Comparison of ENCODE assay signal across 1 cellular context in genomic region chr19:51339687-51340656, GRCh38.
TF ChIP-seq lines count a peak whose summit lies in the region.

No MANE protein-coding gene starts in this region.

TF ChIP-seq in K562, 482 proteins besides CTCF, POLR2A, EP300 and RAD21 (continued from another document and continues in another):
- TF ChIP-seq KLF13 (tag; IDR thresholded peaks at IDR 0.05; ENCODE audit: borderline replicate concordance, low read depth): no peak
- no peak for TF ChIP-seq TCF3 (CRISPR knock-in tag; IDR thresholded peaks at IDR 0.05)
- no peak for TF ChIP-seq ZNF830 (CRISPR knock-in tag; IDR thresholded peaks at IDR 0.05)
- TF ChIP-seq ZC3H4 (CRISPR knock-in tag; IDR thresholded peaks at IDR 0.05; ENCODE audit: borderline replicate concordance): no peak
- TF ChIP-seq ZNF431 (CRISPR knock-in tag; IDR thresholded peaks at IDR 0.05): peak; percentile 82
- TF ChIP-seq ZNF780A (CRISPR knock-in tag; IDR thresholded peaks at IDR 0.05): no peak
- TF ChIP-seq, protein P1, sequence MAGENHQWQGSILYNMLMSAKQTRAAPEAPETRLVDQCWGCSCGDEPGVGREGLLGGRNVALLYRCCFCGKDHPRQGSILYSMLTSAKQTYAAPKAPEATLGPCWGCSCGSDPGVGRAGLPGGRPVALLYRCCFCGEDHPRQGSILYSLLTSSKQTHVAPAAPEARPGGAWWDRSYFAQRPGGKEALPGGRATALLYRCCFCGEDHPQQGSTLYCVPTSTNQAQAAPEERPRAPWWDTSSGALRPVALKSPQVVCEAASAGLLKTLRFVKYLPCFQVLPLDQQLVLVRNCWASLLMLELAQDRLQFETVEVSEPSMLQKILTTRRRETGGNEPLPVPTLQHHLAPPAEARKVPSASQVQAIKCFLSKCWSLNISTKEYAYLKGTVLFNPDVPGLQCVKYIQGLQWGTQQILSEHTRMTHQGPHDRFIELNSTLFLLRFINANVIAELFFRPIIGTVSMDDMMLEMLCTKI (IDR thresholded peaks at IDR 0.05; ENCODE audit: partially characterized antibody): no peak
- TF ChIP-seq TFE3 (CRISPR knock-in tag; IDR thresholded peaks at IDR 0.05): no peak
- no peak for TF ChIP-seq ZBTB8A (IDR thresholded peaks at IDR 0.05; ENCODE audit: partially characterized antibody)
- TF ChIP-seq NR2F6 (CRISPR knock-in tag; IDR thresholded peaks at IDR 0.05): no peak
- TF ChIP-seq, protein P2, sequence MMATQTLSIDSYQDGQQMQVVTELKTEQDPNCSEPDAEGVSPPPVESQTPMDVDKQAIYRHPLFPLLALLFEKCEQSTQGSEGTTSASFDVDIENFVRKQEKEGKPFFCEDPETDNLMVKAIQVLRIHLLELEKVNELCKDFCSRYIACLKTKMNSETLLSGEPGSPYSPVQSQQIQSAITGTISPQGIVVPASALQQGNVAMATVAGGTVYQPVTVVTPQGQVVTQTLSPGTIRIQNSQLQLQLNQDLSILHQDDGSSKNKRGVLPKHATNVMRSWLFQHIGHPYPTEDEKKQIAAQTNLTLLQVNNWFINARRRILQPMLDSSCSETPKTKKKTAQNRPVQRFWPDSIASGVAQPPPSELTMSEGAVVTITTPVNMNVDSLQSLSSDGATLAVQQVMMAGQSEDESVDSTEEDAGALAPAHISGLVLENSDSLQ (IDR thresholded peaks at IDR 0.05): peak; percentile 95
- no peak for TF ChIP-seq CBFA2T3 (IDR thresholded peaks at IDR 0.05)
- no peak for TF ChIP-seq ZBTB26 (CRISPR knock-in tag; IDR thresholded peaks at IDR 0.05)
- TF ChIP-seq ADNP (tag; IDR thresholded peaks at IDR 0.05): no peak
- TF ChIP-seq KDM2B (CRISPR knock-in tag; IDR thresholded peaks at IDR 0.05): no peak
- TF ChIP-seq, protein P3, sequence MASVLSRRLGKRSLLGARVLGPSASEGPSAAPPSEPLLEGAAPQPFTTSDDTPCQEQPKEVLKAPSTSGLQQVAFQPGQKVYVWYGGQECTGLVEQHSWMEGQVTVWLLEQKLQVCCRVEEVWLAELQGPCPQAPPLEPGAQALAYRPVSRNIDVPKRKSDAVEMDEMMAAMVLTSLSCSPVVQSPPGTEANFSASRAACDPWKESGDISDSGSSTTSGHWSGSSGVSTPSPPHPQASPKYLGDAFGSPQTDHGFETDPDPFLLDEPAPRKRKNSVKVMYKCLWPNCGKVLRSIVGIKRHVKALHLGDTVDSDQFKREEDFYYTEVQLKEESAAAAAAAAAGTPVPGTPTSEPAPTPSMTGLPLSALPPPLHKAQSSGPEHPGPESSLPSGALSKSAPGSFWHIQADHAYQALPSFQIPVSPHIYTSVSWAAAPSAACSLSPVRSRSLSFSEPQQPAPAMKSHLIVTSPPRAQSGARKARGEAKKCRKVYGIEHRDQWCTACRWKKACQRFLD (CRISPR knock-in tag; IDR thresholded peaks at IDR 0.05): no peak
- peak; percentile 93 for TF ChIP-seq BHLHE40 (IDR thresholded peaks at IDR 0.05; ENCODE audit: low read length)
- TF ChIP-seq HEY1 (CRISPR knock-in tag; IDR thresholded peaks at IDR 0.05; ENCODE audit: borderline replicate concordance): no peak
- no peak for TF ChIP-seq MECOM (CRISPR knock-in tag; IDR thresholded peaks at IDR 0.05)
- no peak for TF ChIP-seq ARNT (IDR thresholded peaks at IDR 0.05)
- peak; percentile 53 for TF ChIP-seq CHD1 (IDR thresholded peaks at IDR 0.05; ENCODE audit: low read length)
- 0 out of 2 replicates have a peak, but pooled peaks have one; percentile 59 for TF ChIP-seq TGIF2 (CRISPR knock-in tag; IDR thresholded peaks at IDR 0.05)
- TF ChIP-seq BCOR (IDR thresholded peaks at IDR 0.05): 0 out of 2 replicates have a peak, but pooled peaks have one; percentile 34
- peak; percentile 52; the same call in 1 of the 2 replicates for TF ChIP-seq NFRKB (IDR thresholded peaks at IDR 0.05; ENCODE audit: low read depth)
- no peak for TF ChIP-seq THRB (CRISPR knock-in tag; conservative IDR thresholded peaks at IDR 0.05)
- TF ChIP-seq NCOA4 (IDR thresholded peaks at IDR 0.05; ENCODE audit: partially characterized antibody): no peak
- TF ChIP-seq BRCA1 (IDR thresholded peaks at IDR 0.05): no peak
- TF ChIP-seq BRCA1 (CRISPR knock-in tag; IDR thresholded peaks at IDR 0.05): no peak
- TF ChIP-seq, protein P4, sequence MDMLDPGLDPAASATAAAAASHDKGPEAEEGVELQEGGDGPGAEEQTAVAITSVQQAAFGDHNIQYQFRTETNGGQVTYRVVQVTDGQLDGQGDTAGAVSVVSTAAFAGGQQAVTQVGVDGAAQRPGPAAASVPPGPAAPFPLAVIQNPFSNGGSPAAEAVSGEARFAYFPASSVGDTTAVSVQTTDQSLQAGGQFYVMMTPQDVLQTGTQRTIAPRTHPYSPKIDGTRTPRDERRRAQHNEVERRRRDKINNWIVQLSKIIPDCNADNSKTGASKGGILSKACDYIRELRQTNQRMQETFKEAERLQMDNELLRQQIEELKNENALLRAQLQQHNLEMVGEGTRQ (CRISPR knock-in tag; IDR thresholded peaks at IDR 0.05): peak; percentile 89
- peak; percentile 92 for TF ChIP-seq FOXP1 (CRISPR knock-in tag; IDR thresholded peaks at IDR 0.05)
- peak; percentile 89 for TF ChIP-seq RBFOX2 (IDR thresholded peaks at IDR 0.05; ENCODE audit: low read depth, low read length)
- peak; percentile 27; the same call in 1 of the 2 replicates for TF ChIP-seq MBD2 (IDR thresholded peaks at IDR 0.05; ENCODE audit: borderline replicate concordance, low read depth)
- peak; percentile 72; the same call in 1 of the 2 replicates for TF ChIP-seq E2F3 (CRISPR knock-in tag; IDR thresholded peaks at IDR 0.05)
- TF ChIP-seq TCFL5 (CRISPR knock-in tag; conservative IDR thresholded peaks at IDR 0.05): no peak
- no peak for TF ChIP-seq HNRNPK (IDR thresholded peaks at IDR 0.05; ENCODE audit: low read depth, low read length, poor library complexity, severe bottlenecking)
- TF ChIP-seq STAT5B (CRISPR knock-in tag; IDR thresholded peaks at IDR 0.05): no peak
- no peak for TF ChIP-seq MEIS2 (IDR thresholded peaks at IDR 0.05; ENCODE audit: partially characterized antibody)
- TF ChIP-seq ELK1 (CRISPR knock-in tag; IDR thresholded peaks at IDR 0.05): no peak
- TF ChIP-seq ETV6 (IDR thresholded peaks at IDR 0.05; ENCODE audit: borderline replicate concordance in 1 of 2, low read depth in 2 of 2, low read length in 1 of 2): no peak
- peak; percentile 67; the same call in 1 of the 2 replicates for TF ChIP-seq ETV6 (CRISPR knock-in tag; IDR thresholded peaks at IDR 0.05; ENCODE audit: borderline replicate concordance)
- TF ChIP-seq POU5F1 (IDR thresholded peaks at IDR 0.05; ENCODE audit: borderline replicate concordance, low read depth, low read length, partially characterized antibody): no peak
- TF ChIP-seq, protein P5, sequence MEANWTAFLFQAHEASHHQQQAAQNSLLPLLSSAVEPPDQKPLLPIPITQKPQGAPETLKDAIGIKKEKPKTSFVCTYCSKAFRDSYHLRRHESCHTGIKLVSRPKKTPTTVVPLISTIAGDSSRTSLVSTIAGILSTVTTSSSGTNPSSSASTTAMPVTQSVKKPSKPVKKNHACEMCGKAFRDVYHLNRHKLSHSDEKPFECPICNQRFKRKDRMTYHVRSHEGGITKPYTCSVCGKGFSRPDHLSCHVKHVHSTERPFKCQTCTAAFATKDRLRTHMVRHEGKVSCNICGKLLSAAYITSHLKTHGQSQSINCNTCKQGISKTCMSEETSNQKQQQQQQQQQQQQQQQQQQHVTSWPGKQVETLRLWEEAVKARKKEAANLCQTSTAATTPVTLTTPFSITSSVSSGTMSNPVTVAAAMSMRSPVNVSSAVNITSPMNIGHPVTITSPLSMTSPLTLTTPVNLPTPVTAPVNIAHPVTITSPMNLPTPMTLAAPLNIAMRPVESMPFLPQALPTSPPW (CRISPR knock-in tag; IDR thresholded peaks at IDR 0.05): peak; percentile 71
- TF ChIP-seq SNRNP70 (optimal IDR thresholded peaks at IDR 0.05; ENCODE audit: low read depth, low read length): no peak
- TF ChIP-seq TEAD1 (CRISPR knock-in tag; IDR thresholded peaks at IDR 0.05): peak in 1 of 2 experiments; percentile 86; a peak in 2 of 4 replicates
- no peak for TF ChIP-seq MAFF (IDR thresholded peaks at IDR 0.05; ENCODE audit: low read length)
- no peak for TF ChIP-seq MCM7 (IDR thresholded peaks at IDR 0.05)
- peak; percentile 27; the same call in 1 of the 2 replicates for TF ChIP-seq MTA3 (IDR thresholded peaks at IDR 0.05; ENCODE audit: borderline replicate concordance)
- TF ChIP-seq U2AF1 (optimal IDR thresholded peaks at IDR 0.05; ENCODE audit: low read depth, low read length): peak; percentile 23
- TF ChIP-seq PATZ1 (CRISPR knock-in tag; IDR thresholded peaks at IDR 0.05; ENCODE audit: borderline replicate concordance): no peak
- no peak for TF ChIP-seq CBFA2T2 (conservative IDR thresholded peaks at IDR 0.05)
- peak; percentile 40; the same call in 1 of the 2 replicates for TF ChIP-seq ZNF143 (CRISPR knock-in tag; IDR thresholded peaks at IDR 0.05)
- no peak for TF ChIP-seq SMAD3 (CRISPR knock-in tag; conservative IDR thresholded peaks at IDR 0.05)
- TF ChIP-seq RBM25 (IDR thresholded peaks at IDR 0.05; ENCODE audit: low read depth, low read length, severe bottlenecking): peak; percentile 32
- TF ChIP-seq, protein P6, sequence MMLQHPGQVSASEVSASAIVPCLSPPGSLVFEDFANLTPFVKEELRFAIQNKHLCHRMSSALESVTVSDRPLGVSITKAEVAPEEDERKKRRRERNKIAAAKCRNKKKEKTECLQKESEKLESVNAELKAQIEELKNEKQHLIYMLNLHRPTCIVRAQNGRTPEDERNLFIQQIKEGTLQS (IDR thresholded peaks at IDR 0.05): no peak
- TF ChIP-seq, protein P6 (CRISPR knock-in tag; conservative IDR thresholded peaks at IDR 0.05): no peak; the same call in 1 of the 2 replicates
- TF ChIP-seq POLR2B (IDR thresholded peaks at IDR 0.05; ENCODE audit: low read depth, partially characterized antibody): peak; percentile 52
- TF ChIP-seq ZNF668 (CRISPR knock-in tag; IDR thresholded peaks at IDR 0.05): no peak
- no peak for TF ChIP-seq CGGBP1 (CRISPR knock-in tag; IDR thresholded peaks at IDR 0.05)
- peak; percentile 56 for TF ChIP-seq DACH1 (IDR thresholded peaks at IDR 0.05; ENCODE audit: partially characterized antibody)
- TF ChIP-seq NCOA6 (IDR thresholded peaks at IDR 0.05): peak; percentile 62
- TF ChIP-seq ZNF586 (CRISPR knock-in tag; conservative IDR thresholded peaks at IDR 0.05): no peak
- no peak for TF ChIP-seq ZNF253 (CRISPR knock-in tag; conservative IDR thresholded peaks at IDR 0.05)
